ENCODE assay signal across 24 cellular contexts in genomic region chr17:743139-743538, GRCh38. TPM values are rescaled to one million over a fixed set of nuclear protein-coding genes. Genes with fewer than 3 reads are reported as not detected.
DNase-seq lines count a peak whose midpoint lies in the region; ATAC-seq and TF ChIP-seq lines count a peak whose summit lies in the region.
"Had no signal": no experiment of that assay in that cellular context is flagged by ENCODE, and none has a peak within 500 bp of the region (broad histone marks: within the 10 kb centered on the region; RNA-seq: fewer than 3 reads in every experiment).

No MANE protein-coding gene starts in this region.

- no peak overlapping the region for H3K4me3 Mint-ChIP-seq in activated naive CD4-positive, alpha-beta T cell treated with anti-CD3 and anti-CD28 coated beads, Interleukin-2, amount 10 ng/mL, durations not matched to agents 7 days and 5 days
- H3K4me3 Mint-ChIP-seq in endothelial cell (ENCODE audit: unreplicated experiment), result peak overlapping the region; percentile 10
- H3K4me3 Mint-ChIP-seq in stimulated activated effector memory CD8-positive, alpha-beta T cell treated with anti-CD3 and anti-CD28 coated beads, Interleukin-12 subunit alpha, Interleukin-12 subunit beta, amount 100 ng/mL, for 72 hours, result no peak overlapping the region
- H3K4me3 Mint-ChIP-seq: CD8-positive, alpha-beta memory T cell had no signal

- H3K27me3 ChIP-seq in HCT116 (ENCODE audit: insufficient read depth, low read length) (no peaks in the 10 kb centered on the region), BE2C (no peaks in the 10 kb centered on the region)

- ATAC-seq in activated naive CD4-positive, alpha-beta T cell treated with anti-CD3 and anti-CD28 coated beads, Interleukin-2, amount 50 U/mL, for 72 hours, result no peak
- no peak for ATAC-seq in HCT116
- ATAC-seq in stimulated activated effector memory CD8-positive, alpha-beta T cell treated with anti-CD3 and anti-CD28 coated beads, Interleukin-12 subunit alpha, Interleukin-12 subunit beta, amount 100 ng/mL, for 72 hours, result no peak
- ATAC-seq: PC-3 had no signal

- RAD21 ChIA-PET in HCT116 (lab: Charles Lee; ENCODE audit: low non-redundant PET in 1 of 2, low total read pairs in 2 of 2, uncharacterized antibody in 2 of 2, unreplicated experiment in 2 of 2), result no interaction called here

- H3K4me3 ChIP-seq in HCT116 (replicated peaks in 1 of 2; ENCODE audit: low read depth in 1 of 2, low read length in 2 of 2), result no peak overlapping the region
- no peak overlapping the region for H3K4me3 ChIP-seq in BE2C (ENCODE audit: low read depth, low read length)

- H3K27me3 Mint-ChIP-seq in activated naive CD4-positive, alpha-beta T cell treated with anti-CD3 and anti-CD28 coated beads, Interleukin-2, amount 10 ng/mL, durations not matched to agents 7 days and 5 days, result no peaks in the 10 kb centered on the region
- peaks cover 6% of the 10 kb centered on the region for H3K27me3 Mint-ChIP-seq in endothelial cell (ENCODE audit: unreplicated experiment)
- H3K27me3 Mint-ChIP-seq: CD8-positive, alpha-beta memory T cell had no signal

- H3K9ac ChIP-seq in HCT116 (ENCODE audit: low read length), result no peak overlapping the region

- H3K36me3 Mint-ChIP-seq in activated naive CD4-positive, alpha-beta T cell treated with anti-CD3 and anti-CD28 coated beads, Interleukin-2, amount 10 ng/mL, durations not matched to agents 7 days and 5 days, result peaks cover 36% of the 10 kb centered on the region
- H3K36me3 Mint-ChIP-seq in activated naive CD4-positive, alpha-beta T cell treated with anti-CD3 and anti-CD28 coated beads, Interleukin-2, amount 50 U/mL, for 72 hours, result peaks cover 9 to 48% of the 10 kb centered on the region in 2 donors
- peaks cover 58% of the 10 kb centered on the region for H3K36me3 Mint-ChIP-seq in endothelial cell (ENCODE audit: low read depth, unreplicated experiment)
- peaks cover 100% of the 10 kb centered on the region for H3K36me3 Mint-ChIP-seq in stimulated activated effector memory CD8-positive, alpha-beta T cell treated with anti-CD3 and anti-CD28 coated beads, Interleukin-12 subunit alpha, Interleukin-12 subunit beta, amount 100 ng/mL, for 72 hours

- H3K4me2 ChIP-seq in HCT116 (ENCODE audit: low read length), result no peak overlapping the region

- no peaks in the 10 kb centered on the region for H3K9me2 ChIP-seq in HCT116 (ENCODE audit: insufficient read depth)

- TF ChIP-seq RAD21 in HCT116 (IDR thresholded peaks at IDR 0.05; ENCODE audit: low read depth), result no peak

- H3K4me1 ChIP-seq in HCT116 (ENCODE audit: control insufficient read depth in 1 of 2, insufficient read depth in 2 of 2, low read length in 2 of 2) (no peaks in the 10 kb centered on the region), BE2C (no peaks in the 10 kb centered on the region)

- POLR2A ChIA-PET in HCT116 (lab: Charles Lee) (no interaction called here), HEK293T (lab: Yijun Ruan, JAX) (no interaction called here)

- CTCF ChIA-PET in activated naive CD4-positive, alpha-beta T cell treated with anti-CD3 and anti-CD28 coated beads, Interleukin-2, amount 10 ng/mL, durations not matched to agents 7 days and 5 days (lab: Charles Lee), result interaction anchor here (1.8 kb wide), 1 partner anchor 238 kb away, joined by 4 read pairs; no protein-coding TSS in a partner anchor
- CTCF ChIA-PET in HCT116 (lab: Charles Lee), result no interaction called here
- CTCF ChIA-PET in HEK293T (lab: Yijun Ruan, JAX), result interaction anchor here (0.7 to 1.8 kb wide), 2 partner anchors 51 to 238 kb away, joined by 3 to 4 read pairs; no protein-coding TSS in a partner anchor

- H3K4me1 Mint-ChIP-seq in activated naive CD4-positive, alpha-beta T cell treated with anti-CD3 and anti-CD28 coated beads, Interleukin-2, amount 10 ng/mL, durations not matched to agents 7 days and 5 days, result peaks cover 7% of the 10 kb centered on the region
- no peaks in the 10 kb centered on the region for H3K4me1 Mint-ChIP-seq in endothelial cell (ENCODE audit: unreplicated experiment)
- peaks cover 11% of the 10 kb centered on the region for H3K4me1 Mint-ChIP-seq in stimulated activated effector memory CD8-positive, alpha-beta T cell treated with anti-CD3 and anti-CD28 coated beads, Interleukin-12 subunit alpha, Interleukin-12 subunit beta, amount 100 ng/mL, for 72 hours

- peaks cover 14% of the 10 kb centered on the region; the same call in 1 of the 2 replicates for H4K20me1 ChIP-seq in HCT116 (ENCODE audit: insufficient read depth)

- no peak for TF ChIP-seq POLR2A in HCT116 (IDR thresholded peaks at IDR 0.05; ENCODE audit: borderline replicate concordance, extremely low read depth, insufficient read depth, insufficient read length)

- H3K27ac ChIP-seq in HCT116 (ENCODE audit: low read depth, low read length), result no peak overlapping the region
- H3K27ac ChIP-seq: C4-2B, HL-60 had no signal

- no peak for TF ChIP-seq CTCF in HCT116 (IDR thresholded peaks at IDR 0.05 in 2 of 3, conservative IDR thresholded peaks at IDR 0.05 in 1 of 3; ENCODE audit: borderline replicate concordance in 1 of 3, insufficient read depth in 1 of 3, low read depth in 2 of 3, low read length in 2 of 3)
- TF ChIP-seq CTCF in endothelial cell (IDR thresholded peaks at IDR 0.05; ENCODE audit: unreplicated experiment), result no peak
- TF ChIP-seq CTCF in BE2C (IDR thresholded peaks at IDR 0.05; ENCODE audit: low read depth, low read length), result no peak

- peak overlapping the region; percentile 7 for H3K27ac Mint-ChIP-seq in activated naive CD4-positive, alpha-beta T cell treated with anti-CD3 and anti-CD28 coated beads, Interleukin-2, amount 10 ng/mL, durations not matched to agents 7 days and 5 days
- H3K27ac Mint-ChIP-seq in activated naive CD4-positive, alpha-beta T cell treated with anti-CD3 and anti-CD28 coated beads, Interleukin-2, amount 50 U/mL, for 72 hours, result no peak overlapping the region
- H3K27ac Mint-ChIP-seq in endothelial cell (ENCODE audit: unreplicated experiment), result no peak overlapping the region
- H3K27ac Mint-ChIP-seq in stimulated activated effector memory CD8-positive, alpha-beta T cell treated with anti-CD3 and anti-CD28 coated beads, Interleukin-12 subunit alpha, Interleukin-12 subunit beta, amount 100 ng/mL, for 72 hours, result peak overlapping the region; percentile 50

- H3K9me3 Mint-ChIP-seq in activated naive CD4-positive, alpha-beta T cell treated with anti-CD3 and anti-CD28 coated beads, Interleukin-2, amount 10 ng/mL, durations not matched to agents 7 days and 5 days, result no peaks in the 10 kb centered on the region
- H3K9me3 Mint-ChIP-seq in activated naive CD4-positive, alpha-beta T cell treated with anti-CD3 and anti-CD28 coated beads, Interleukin-2, amount 50 U/mL, for 72 hours, result peaks cover 0 to 3% of the 10 kb centered on the region in 2 donors
- no peaks in the 10 kb centered on the region for H3K9me3 Mint-ChIP-seq in endothelial cell (ENCODE audit: unreplicated experiment)
- H3K9me3 Mint-ChIP-seq in stimulated activated effector memory CD8-positive, alpha-beta T cell treated with anti-CD3 and anti-CD28 coated beads, Interleukin-12 subunit alpha, Interleukin-12 subunit beta, amount 100 ng/mL, for 72 hours, result no peaks in the 10 kb centered on the region
- H3K9me3 Mint-ChIP-seq: CD8-positive, alpha-beta memory T cell had no signal

- intact Hi-C loops in HCT116 (cut with micrococcal nuclease), result no loop called here

- DNase-seq in activated naive CD4-positive, alpha-beta T cell treated with anti-CD3 and anti-CD28 coated beads, Interleukin-2, amount 10 ng/mL, durations not matched to agents 7 days and 5 days, result no peak
- DNase-seq in activated naive CD4-positive, alpha-beta T cell treated with anti-CD3 and anti-CD28 coated beads, Interleukin-2, amount 50 U/mL, for 72 hours (ENCODE audit: low spot score in 2 of 2), result no peak
- DNase-seq in HCT116 (ENCODE audit: low read depth, low spot score) (no peak), endothelial cell (ENCODE audit: low spot score) (no peak), BE2C (no peak), HEK293T (ENCODE audit: extremely low spot score) (no peak)
- DNase-seq in stimulated activated effector memory CD8-positive, alpha-beta T cell treated with anti-CD3 and anti-CD28 coated beads, Interleukin-12 subunit alpha, Interleukin-12 subunit beta, amount 100 ng/mL, for 72 hours (ENCODE audit: low spot score in 2 of 2), result no peak
- DNase-seq: AML-193; Calu3; CD8-positive, alpha-beta memory T cell; DMS153; H7; KBM-7; MM.1S; NCI-H1048; NCI-H1436; NCI-H187 treated with DMSO at 0.1 percent for 48 hours; NCI-H2107; NCI-H446 treated with DMSO at 0.1 percent for 48 hours; NCI-H526 treated with DMSO at 0.1 percent for 48 hours; PC-3; Right ventricle myocardium superior had no signal

- peaks cover 61 to 84% of the 10 kb centered on the region in 2 experiments for H3K36me3 ChIP-seq in HCT116 (ENCODE audit: control insufficient read depth in 1 of 2, insufficient read depth in 2 of 2, low read length in 2 of 2)
- peaks cover 36% of the 10 kb centered on the region for H3K36me3 ChIP-seq in BE2C

- no peak overlapping the region for H2AFZ ChIP-seq in HCT116 (ENCODE audit: low read depth, low read length, poor library complexity, severe bottlenecking)

- H3K79me2 ChIP-seq in HCT116 (ENCODE audit: insufficient read depth, low read length), result peaks cover 95% of the 10 kb centered on the region

- H3K9me3 ChIP-seq in HCT116 (ENCODE audit: control insufficient read depth in 1 of 2, insufficient read depth in 1 of 2, low read depth in 1 of 2, low read length in 2 of 2) (no peaks in the 10 kb centered on the region), BE2C (no peaks in the 10 kb centered on the region)

- BruUV-seq in HCT116 (replicated peaks; lab: Mats Ljungman, UMichigan), result no TSS peak

RNA-seq across cellular contexts. Expression of gene GEMIN4, which starts 8.9 kb away (rescaled TPM):
- total RNA-seq in activated naive CD4-positive, alpha-beta T cell treated with anti-CD3 and anti-CD28 coated beads, Interleukin-2, amount 50 U/mL, for 72 hours, result 10 to 100 TPM; 25.1 to 48.7 TPM
- 53.2 TPM for total RNA-seq in HCT116 (2021; ENCODE audit: unreplicated experiment)
- polyA plus RNA-seq in HCT116 (2012), result 28.6 and 31.0 TPM in 2 replicates
- 17.7 TPM for total RNA-seq in endothelial cell (ENCODE audit: unreplicated experiment)
- polyA plus RNA-seq in BE2C (2012; ENCODE audit: insufficient read depth, insufficient read length, low read depth), result 10.3 TPM

RNA-seq across cellular contexts. Expression of gene TLCD3A, which starts 10.7 kb away (rescaled TPM):
- total RNA-seq in activated naive CD4-positive, alpha-beta T cell treated with anti-CD3 and anti-CD28 coated beads, Interleukin-2, amount 50 U/mL, for 72 hours, result 10 to 100 TPM in 1 of 2 donors, 1 to 10 TPM in 1; 1.5 to 20.4 TPM
- total RNA-seq in HCT116 (2021; ENCODE audit: unreplicated experiment), result 26.0 TPM
- 25.2 and 28.6 TPM in 2 replicates for polyA plus RNA-seq in HCT116 (2012)
- 24.6 TPM for total RNA-seq in endothelial cell (ENCODE audit: unreplicated experiment)
- polyA plus RNA-seq in BE2C (2012; ENCODE audit: insufficient read depth, insufficient read length, low read depth), result 8.8 TPM

RNA-seq across cellular contexts. Expression of gene VPS53, which starts 28.5 kb away (rescaled TPM):
- 10 to 100 TPM; 39.1 to 56.7 TPM for total RNA-seq in activated naive CD4-positive, alpha-beta T cell treated with anti-CD3 and anti-CD28 coated beads, Interleukin-2, amount 50 U/mL, for 72 hours
- total RNA-seq in HCT116 (2021; ENCODE audit: unreplicated experiment) (47.8 TPM), endothelial cell (ENCODE audit: unreplicated experiment) (60.0 TPM)
- polyA plus RNA-seq in HCT116 (2012), result 20.5 and 22.6 TPM in 2 replicates
- 28.1 TPM for polyA plus RNA-seq in BE2C (2012; ENCODE audit: insufficient read depth, insufficient read length, low read depth)

RNA-seq across cellular contexts. Expression of gene GLOD4, which starts 38.9 kb away (rescaled TPM):
- 10 to 100 TPM; 49.4 to 63.3 TPM for total RNA-seq in activated naive CD4-positive, alpha-beta T cell treated with anti-CD3 and anti-CD28 coated beads, Interleukin-2, amount 50 U/mL, for 72 hours
- total RNA-seq in HCT116 (2021; ENCODE audit: unreplicated experiment) (80.7 TPM), endothelial cell (ENCODE audit: unreplicated experiment) (93.9 TPM)
- polyA plus RNA-seq in HCT116 (2012), result 70.6 and 83.4 TPM in 2 replicates
- polyA plus RNA-seq in BE2C (2012; ENCODE audit: insufficient read depth, insufficient read length, low read depth), result 109 TPM

RNA-seq across cellular contexts. Expression of gene MRM3, which starts 39.0 kb away (rescaled TPM):
- 10 to 100 TPM; 23.2 to 28.5 TPM for total RNA-seq in activated naive CD4-positive, alpha-beta T cell treated with anti-CD3 and anti-CD28 coated beads, Interleukin-2, amount 50 U/mL, for 72 hours
- total RNA-seq in HCT116 (2021; ENCODE audit: unreplicated experiment), result 32.6 TPM
- 26.2 and 26.4 TPM in 2 replicates for polyA plus RNA-seq in HCT116 (2012)
- 15.9 TPM for total RNA-seq in endothelial cell (ENCODE audit: unreplicated experiment)
- polyA plus RNA-seq in BE2C (2012; ENCODE audit: insufficient read depth, insufficient read length, low read depth), result 23.0 TPM

Comparison
In these comparisons a context has a peak if more than half of its experiments do, and no peak if none do; other contexts are left out.
1. H3K27ac Mint-ChIP-seq: peak in activated naive CD4-positive, alpha-beta T cell treated with anti-CD3 and anti-CD28 coated beads, Interleukin-2, amount 10 ng/mL, durations not matched to agents 7 days and 5 days (single experiment) and stimulated activated effector memory CD8-positive, alpha-beta T cell treated with anti-CD3 and anti-CD28 coated beads, Interleukin-12 subunit alpha, Interleukin-12 subunit beta, amount 100 ng/mL, for 72 hours (single experiment); none in activated naive CD4-positive, alpha-beta T cell treated with anti-CD3 and anti-CD28 coated beads, Interleukin-2, amount 50 U/mL, for 72 hours (0 of 2) and endothelial cell (single experiment).